Comparison of ENCODE assay signal across 15 cellular contexts in genomic region chr3:54232618-54233017, GRCh38.
DNase-seq lines count a peak whose midpoint lies in the region; ATAC-seq and TF ChIP-seq lines count a peak whose summit lies in the region.
"Had no signal": no experiment of that assay in that cellular context is flagged by ENCODE, and none has a peak within 500 bp of the region (broad histone marks: within the 10 kb centered on the region; RNA-seq: fewer than 3 reads in every experiment).

No MANE protein-coding gene starts in this region.

- intact Hi-C loops in colonic mucosa (cut with DNase I) = no loop called here

- H3F3A ChIP-seq in neural cell (ENCODE audit: insufficient read depth, low read length, poor library complexity, severe bottlenecking) (no peaks in the 10 kb centered on the region), GM23338 (replicated peaks; ENCODE audit: low read depth) (no peaks in the 10 kb centered on the region)

- H4K20me1 ChIP-seq in neural cell (ENCODE audit: insufficient read depth) (no peaks in the 10 kb centered on the region), GM23338 (replicated peaks; ENCODE audit: insufficient read depth) (no peaks in the 10 kb centered on the region)

- CTCF ChIA-PET in HEK293T (lab: Yijun Ruan, JAX) = no interaction called here

- POLR2A ChIA-PET in HEK293T (lab: Yijun Ruan, JAX) = no interaction called here

- DNase-seq in HEK293T (ENCODE audit: extremely low spot score) = no peak
- DNase-seq in colonic mucosa = peak; percentile 26
- DNase-seq in brain microvascular endothelial cell = no peak
- no peak for DNase-seq in GM23338 (ENCODE audit: low spot score)
- DNase-seq: C1 segment of cervical spinal cord; Calu3; CD4-positive, alpha-beta memory T cell; COR-L47; DMS53; DMS79 treated with DMSO at 0.1 percent for 48 hours; GF-D8; GOT3 had no signal

- H3K9ac ChIP-seq in colonic mucosa (ENCODE audit: low read depth in 2 of 2, low read length in 2 of 2) = no peak overlapping the region
- no peak overlapping the region for H3K9ac ChIP-seq in neural cell (ENCODE audit: low read length)

- TF ChIP-seq RAD21 in neural cell (conservative IDR thresholded peaks at IDR 0.05) = no peak

- no peaks in the 10 kb centered on the region for H3K9me2 ChIP-seq in neural cell (ENCODE audit: insufficient read depth, low read length)
- H3K9me2 ChIP-seq in GM23338 (ENCODE audit: insufficient read depth) = peaks cover 7% of the 10 kb centered on the region; the same call in 1 of the 2 replicates

- H3K36me3 ChIP-seq in colonic mucosa = no peaks in the 10 kb centered on the region
- H3K36me3 ChIP-seq in neural cell (ENCODE audit: insufficient read depth, low read length) = no peaks in the 10 kb centered on the region
- no peaks in the 10 kb centered on the region for H3K36me3 ChIP-seq in brain microvascular endothelial cell (replicated peaks)
- H3K36me3 ChIP-seq in GM23338 (ENCODE audit: insufficient read depth) = 0 out of 2 replicates have a peak, but pooled peaks cover 2% of the 10 kb centered on the region
- H3K36me3 ChIP-seq: HAP-1 had no signal

- no peaks in the 10 kb centered on the region for H3K27me3 ChIP-seq in colonic mucosa
- no peaks in the 10 kb centered on the region for H3K27me3 ChIP-seq in neural cell (ENCODE audit: insufficient read depth, low read depth, low read length)
- no peaks in the 10 kb centered on the region for H3K27me3 ChIP-seq in brain microvascular endothelial cell (replicated peaks)
- H3K27me3 ChIP-seq in GM23338 (ENCODE audit: insufficient read depth) = no peaks in the 10 kb centered on the region

- TF ChIP-seq CTCF in colonic mucosa (IDR thresholded peaks at IDR 0.05) (no peak), neural cell (IDR thresholded peaks at IDR 0.05; ENCODE audit: poor library complexity, severe bottlenecking) (no peak), brain microvascular endothelial cell (IDR thresholded peaks at IDR 0.05; ENCODE audit: low read depth, low read length, missing control alignments) (no peak), GM23338 (conservative IDR thresholded peaks at IDR 0.05; ENCODE audit: low read depth in 2 of 2) (no peak)

- H3K4me2 ChIP-seq in neural cell (ENCODE audit: low read length) (no peak overlapping the region), GM23338 (no peak overlapping the region)

- no peak overlapping the region for H3K4me3 Mint-ChIP-seq in GM23338
- H3K4me3 Mint-ChIP-seq: CD4-positive, alpha-beta memory T cell had no signal

- H3K4me1 ChIP-seq in colonic mucosa = no peaks in the 10 kb centered on the region
- H3K4me1 ChIP-seq in GM23338 (ENCODE audit: insufficient read depth) = no peaks in the 10 kb centered on the region
- H3K4me1 ChIP-seq: HAP-1 had no signal

- no peaks in the 10 kb centered on the region for H3K36me3 Mint-ChIP-seq in GM23338 (ENCODE audit: low read depth)
- H3K36me3 Mint-ChIP-seq: CD4-positive, alpha-beta memory T cell had no signal

- no peak overlapping the region for H2AFZ ChIP-seq in neural cell (ENCODE audit: low read depth, low read length)
- H2AFZ ChIP-seq in GM23338 = no peak overlapping the region

- H3K27ac Mint-ChIP-seq in GM23338 = no peak overlapping the region
- H3K27ac Mint-ChIP-seq: CD4-positive, alpha-beta memory T cell had no signal

- peaks cover 20% of the 10 kb centered on the region for H3K4me1 Mint-ChIP-seq in GM23338
- H3K4me1 Mint-ChIP-seq: CD4-positive, alpha-beta memory T cell had no signal

- no peak overlapping the region for H3K27ac ChIP-seq in colonic mucosa
- no peak overlapping the region for H3K27ac ChIP-seq in neural cell (ENCODE audit: low read length)
- no peak overlapping the region for H3K27ac ChIP-seq in brain microvascular endothelial cell
- no peak overlapping the region for H3K27ac ChIP-seq in GM23338 (ENCODE audit: low read depth)

- ATAC-seq in GM23338 = no peak
- no peak for ATAC-seq in HG02678 (IDR thresholded peaks at IDR 0.05; ENCODE audit: unreplicated experiment)

- peak; percentile 28 for TF ChIP-seq EP300 in neural cell (conservative IDR thresholded peaks at IDR 0.05; ENCODE audit: poor library complexity, severe bottlenecking)

- in situ Hi-C loops in brain microvascular endothelial cell (cut with HindIII; ENCODE audit: low pct_ligation_motif_present, low sequenced_read_pairs) = no loop called here

- H3K9me3 ChIP-seq in colonic mucosa (no peaks in the 10 kb centered on the region), neural cell (ENCODE audit: low read length) (no peaks in the 10 kb centered on the region)
- H3K9me3 ChIP-seq: HAP-1 had no signal

- H3K79me2 ChIP-seq in neural cell (replicated peaks; ENCODE audit: insufficient read depth, low read length) = no peaks in the 10 kb centered on the region
- no peaks in the 10 kb centered on the region for H3K79me2 ChIP-seq in GM23338 (replicated peaks; ENCODE audit: insufficient read depth)

- H3K4me3 ChIP-seq in colonic mucosa (no peak overlapping the region), neural cell (ENCODE audit: low read length) (no peak overlapping the region), brain microvascular endothelial cell (ENCODE audit: low read depth, low read length) (no peak overlapping the region), GM23338 (no peak overlapping the region)
- H3K4me3 ChIP-seq: HAP-1 had no signal

- peaks cover 3% of the 10 kb centered on the region for H3K9me3 Mint-ChIP-seq in GM23338

- H3K27me3 Mint-ChIP-seq in GM23338 (ENCODE audit: insufficient read depth, low read depth, poor library complexity) = peaks cover 4% of the 10 kb centered on the region

TF ChIP-seq in HEK293T, 16 proteins besides CTCF, POLR2A, EP300 and RAD21:
- TF ChIP-seq ELF4 (IDR thresholded peaks at IDR 0.05) = no peak
- TF ChIP-seq, protein P1, sequence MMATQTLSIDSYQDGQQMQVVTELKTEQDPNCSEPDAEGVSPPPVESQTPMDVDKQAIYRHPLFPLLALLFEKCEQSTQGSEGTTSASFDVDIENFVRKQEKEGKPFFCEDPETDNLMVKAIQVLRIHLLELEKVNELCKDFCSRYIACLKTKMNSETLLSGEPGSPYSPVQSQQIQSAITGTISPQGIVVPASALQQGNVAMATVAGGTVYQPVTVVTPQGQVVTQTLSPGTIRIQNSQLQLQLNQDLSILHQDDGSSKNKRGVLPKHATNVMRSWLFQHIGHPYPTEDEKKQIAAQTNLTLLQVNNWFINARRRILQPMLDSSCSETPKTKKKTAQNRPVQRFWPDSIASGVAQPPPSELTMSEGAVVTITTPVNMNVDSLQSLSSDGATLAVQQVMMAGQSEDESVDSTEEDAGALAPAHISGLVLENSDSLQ (IDR thresholded peaks at IDR 0.05) = peak; percentile 50

TF ChIP-seq in neural cell, 6 proteins besides CTCF, POLR2A, EP300 and RAD21 (continues in another document):
- TF ChIP-seq EZH2 (IDR thresholded peaks at IDR 0.05; ENCODE audit: borderline replicate concordance, insufficient read depth, low read length, poor library complexity, severe bottlenecking) (no peak), MXI1 (conservative IDR thresholded peaks at IDR 0.05; ENCODE audit: poor library complexity, severe bottlenecking) (no peak), POLR2AphosphoS5 (IDR thresholded peaks at IDR 0.05) (no peak)

TF ChIP-seq in GM23338, 12 proteins besides CTCF, POLR2A, EP300 and RAD21 (continues in another document):
- no peak for TF ChIP-seq EZH2 (IDR thresholded peaks at IDR 0.05; ENCODE audit: low read depth, unreplicated experiment)
- TF ChIP-seq ZNF331 (CRISPR knock-in tag; IDR thresholded peaks at IDR 0.05; ENCODE audit: low read depth) = no peak
- TF ChIP-seq, protein P2, sequence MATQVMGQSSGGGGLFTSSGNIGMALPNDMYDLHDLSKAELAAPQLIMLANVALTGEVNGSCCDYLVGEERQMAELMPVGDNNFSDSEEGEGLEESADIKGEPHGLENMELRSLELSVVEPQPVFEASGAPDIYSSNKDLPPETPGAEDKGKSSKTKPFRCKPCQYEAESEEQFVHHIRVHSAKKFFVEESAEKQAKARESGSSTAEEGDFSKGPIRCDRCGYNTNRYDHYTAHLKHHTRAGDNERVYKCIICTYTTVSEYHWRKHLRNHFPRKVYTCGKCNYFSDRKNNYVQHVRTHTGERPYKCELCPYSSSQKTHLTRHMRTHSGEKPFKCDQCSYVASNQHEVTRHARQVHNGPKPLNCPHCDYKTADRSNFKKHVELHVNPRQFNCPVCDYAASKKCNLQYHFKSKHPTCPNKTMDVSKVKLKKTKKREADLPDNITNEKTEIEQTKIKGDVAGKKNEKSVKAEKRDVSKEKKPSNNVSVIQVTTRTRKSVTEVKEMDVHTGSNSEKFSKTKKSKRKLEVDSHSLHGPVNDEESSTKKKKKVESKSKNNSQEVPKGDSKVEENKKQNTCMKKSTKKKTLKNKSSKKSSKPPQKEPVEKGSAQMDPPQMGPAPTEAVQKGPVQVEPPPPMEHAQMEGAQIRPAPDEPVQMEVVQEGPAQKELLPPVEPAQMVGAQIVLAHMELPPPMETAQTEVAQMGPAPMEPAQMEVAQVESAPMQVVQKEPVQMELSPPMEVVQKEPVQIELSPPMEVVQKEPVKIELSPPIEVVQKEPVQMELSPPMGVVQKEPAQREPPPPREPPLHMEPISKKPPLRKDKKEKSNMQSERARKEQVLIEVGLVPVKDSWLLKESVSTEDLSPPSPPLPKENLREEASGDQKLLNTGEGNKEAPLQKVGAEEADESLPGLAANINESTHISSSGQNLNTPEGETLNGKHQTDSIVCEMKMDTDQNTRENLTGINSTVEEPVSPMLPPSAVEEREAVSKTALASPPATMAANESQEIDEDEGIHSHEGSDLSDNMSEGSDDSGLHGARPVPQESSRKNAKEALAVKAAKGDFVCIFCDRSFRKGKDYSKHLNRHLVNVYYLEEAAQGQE (IDR thresholded peaks at IDR 0.05; ENCODE audit: unreplicated experiment) = no peak
- TF ChIP-seq EZH2phosphoT487 (IDR thresholded peaks at IDR 0.05; ENCODE audit: unreplicated experiment) = no peak
- TF ChIP-seq STAT1 (IDR thresholded peaks at IDR 0.05; ENCODE audit: unreplicated experiment) = no peak
- no peak for TF ChIP-seq JUNB (IDR thresholded peaks at IDR 0.05; ENCODE audit: unreplicated experiment)
- no peak for TF ChIP-seq ZNF114 (CRISPR knock-in tag; IDR thresholded peaks at IDR 0.05)
- TF ChIP-seq CREB1 (CRISPR knock-in tag; IDR thresholded peaks at IDR 0.05; ENCODE audit: low read depth) = no peak
